ENCODE assay signal across 19 cellular contexts in the genomic region with DNA sequence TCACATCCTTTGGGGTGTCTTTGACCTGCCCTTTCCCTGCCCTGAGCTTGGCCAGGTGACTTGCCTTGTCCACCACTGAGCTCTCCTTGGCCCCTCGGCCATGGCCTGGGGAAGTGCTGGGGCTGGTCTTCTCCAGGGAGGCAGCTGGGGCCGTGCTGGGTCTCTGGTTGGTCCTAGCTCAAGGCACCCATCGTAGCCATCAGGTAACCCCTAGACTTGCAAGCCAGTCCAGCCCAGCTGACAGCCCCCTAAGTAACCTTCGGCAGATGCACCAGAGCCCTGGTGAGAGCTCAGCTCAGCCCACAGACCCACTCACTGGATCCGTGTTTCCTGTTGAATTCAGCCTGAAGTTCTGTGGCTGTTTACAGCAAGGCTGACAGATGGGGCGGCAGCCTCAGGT.
"Had no signal": no experiment of that assay in that cellular context is flagged by ENCODE, and none has a peak within 500 bp of the region (broad histone marks: within the 10 kb centered on the region; RNA-seq: fewer than 3 reads in every experiment).

No MANE protein-coding gene starts in this region.

- H3K27ac ChIP-seq: brain microvascular endothelial cell, gastrocnemius medialis, psoas muscle, thoracic aorta had no signal

- H3K27ac Mint-ChIP-seq: activated naive CD4-positive, alpha-beta T cell treated with anti-CD3 and anti-CD28 coated beads for 36 hours; activated naive CD8-positive, alpha-beta T cell treated with anti-CD3 and anti-CD28 coated beads, Interleukin-2, amount 50 U/mL, for 24 hours; memory B cell; stimulated activated effector memory CD8-positive, alpha-beta T cell treated with anti-CD3 and anti-CD28 coated beads, Interleukin-12 subunit alpha, Interleukin-12 subunit beta, amount 100 ng/mL, for 72 hours had no signal

- H3K4me3 Mint-ChIP-seq: activated naive CD4-positive, alpha-beta T cell treated with anti-CD3 and anti-CD28 coated beads for 36 hours; activated naive CD8-positive, alpha-beta T cell treated with anti-CD3 and anti-CD28 coated beads, Interleukin-2, amount 50 U/mL, for 24 hours; central memory CD8-positive, alpha-beta T cell; memory B cell; naive B cell; neural crest cell; stimulated activated effector memory CD8-positive, alpha-beta T cell treated with anti-CD3 and anti-CD28 coated beads, Interleukin-12 subunit alpha, Interleukin-12 subunit beta, amount 100 ng/mL, for 72 hours had no signal

- H3K4me3 ChIP-seq: gastrocnemius medialis, mucosa of descending colon, psoas muscle, smooth muscle cell, thoracic aorta had no signal

- DNase-seq: activated naive CD4-positive, alpha-beta T cell treated with anti-CD3 and anti-CD28 coated beads for 36 hours; activated naive CD8-positive, alpha-beta T cell treated with anti-CD3 and anti-CD28 coated beads, Interleukin-2, amount 50 U/mL, for 24 hours; brain microvascular endothelial cell; cortex of kidney; gastrocnemius medialis; left ventricle myocardium superior; mucosa of descending colon; naive B cell; psoas muscle; stimulated activated CD4-positive, alpha-beta T cell treated with anti-CD3 and anti-CD28 coated beads, Interleukin-4, amount 100 ng/mL, for 24 hours had no signal

- H3K4me1 Mint-ChIP-seq: central memory CD8-positive, alpha-beta T cell; memory B cell; neural crest cell; stimulated activated effector memory CD8-positive, alpha-beta T cell treated with anti-CD3 and anti-CD28 coated beads, Interleukin-12 subunit alpha, Interleukin-12 subunit beta, amount 100 ng/mL, for 72 hours had no signal

- H3K27me3 ChIP-seq: brain microvascular endothelial cell, gastrocnemius medialis had no signal

- H3K36me3 ChIP-seq: brain microvascular endothelial cell, gastrocnemius medialis, thoracic aorta had no signal

- H3K36me3 Mint-ChIP-seq: memory B cell; stimulated activated effector memory CD8-positive, alpha-beta T cell treated with anti-CD3 and anti-CD28 coated beads, Interleukin-12 subunit alpha, Interleukin-12 subunit beta, amount 100 ng/mL, for 72 hours had no signal

- H3K9me3 ChIP-seq: gastrocnemius medialis, mucosa of descending colon, psoas muscle, thoracic aorta had no signal

- ATAC-seq: activated CD4-positive, CD25-positive, alpha-beta regulatory T cell treated with anti-CD3 and anti-CD28 coated beads, Interleukin-2, amount 50 U/mL, for 24 hours; activated naive CD8-positive, alpha-beta T cell treated with anti-CD3 and anti-CD28 coated beads, Interleukin-2, amount 50 U/mL, for 24 hours; esophagus mucosa; gastrocnemius medialis; left ventricle myocardium superior; mucosa of descending colon; psoas muscle; sciatic nerve; stimulated activated effector memory CD8-positive, alpha-beta T cell treated with anti-CD3 and anti-CD28 coated beads, Interleukin-12 subunit alpha, Interleukin-12 subunit beta, amount 100 ng/mL, for 72 hours had no signal

- H3K4me1 ChIP-seq: gastrocnemius medialis, psoas muscle had no signal
